In the genomic region with DNA sequence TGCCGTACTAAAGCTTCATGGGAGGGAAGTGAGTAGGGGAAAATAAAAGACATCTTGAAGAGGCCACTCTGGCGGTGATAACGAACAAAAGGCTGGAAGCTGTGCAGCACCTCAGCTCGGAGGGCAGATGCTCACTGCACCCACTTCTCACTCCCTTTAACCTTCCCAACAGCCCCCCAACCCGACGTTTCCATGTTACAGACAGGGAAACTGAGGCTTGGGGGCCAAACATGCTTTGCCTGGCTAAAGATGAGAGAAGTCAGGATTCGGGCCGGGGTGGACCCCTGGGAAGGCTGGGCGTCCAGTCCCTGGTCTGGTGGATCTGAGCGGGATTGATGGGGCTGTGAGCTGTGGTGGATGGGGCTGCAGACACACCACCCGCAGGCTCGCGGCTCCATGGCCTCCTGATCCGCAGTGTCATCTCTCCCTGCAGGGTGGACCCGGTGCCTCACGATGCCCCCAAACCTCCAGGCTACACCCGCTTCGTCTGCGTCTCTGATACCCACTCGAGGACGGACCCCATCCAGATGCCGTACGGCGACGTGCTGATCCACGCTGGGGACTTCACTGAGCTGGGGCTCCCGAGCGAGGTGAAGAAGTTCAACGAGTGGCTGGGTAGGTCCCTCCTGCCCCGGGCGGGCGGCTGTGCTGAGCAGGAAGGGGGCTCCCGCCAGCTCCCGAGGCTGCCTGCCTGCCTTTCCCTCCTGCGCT, we compare ENCODE assay signal across 21 cellular contexts. TPM values are rescaled to one million over a fixed set of nuclear protein-coding genes. Genes with fewer than 3 reads are reported as not detected.
A peak's percentile ranks its signal among the peaks of the same experiment; 100 is the strongest.
DNase-seq lines count a peak whose midpoint lies in the region; ATAC-seq and TF ChIP-seq lines count a peak whose summit lies in the region.
"Had no signal": no experiment of that assay in that cellular context is flagged by ENCODE, and none has a peak within 500 bp of the region (broad histone marks: within the 10 kb centered on the region; RNA-seq: fewer than 3 reads in every experiment).

No MANE protein-coding gene starts in this region.

- 89% methylated on average over 35 of the region's 35 CpGs for WGBS in smooth muscle cell (ENCODE audit: low lambda C conversion rate)

- CTCF ChIA-PET in activated naive CD4-positive, alpha-beta T cell treated with anti-CD3 and anti-CD28 coated beads, Interleukin-2, amount 10 ng/mL, durations not matched to agents 7 days and 5 days (lab: Charles Lee): interaction anchor here (0.6 kb wide), 1 partner anchor 37 kb away, joined by 3 read pairs; no protein-coding TSS in a partner anchor

- H2AFZ ChIP-seq in osteoblast (ENCODE audit: low read length) (no peak overlapping the region), smooth muscle cell (ENCODE audit: low read depth) (no peak overlapping the region)

- intact Hi-C loops in dorsolateral prefrontal cortex (cut with DNase I) (no loop called here), upper lobe of right lung (cut with DNase I) (no loop called here)

- H3K4me1 Mint-ChIP-seq in activated naive CD4-positive, alpha-beta T cell treated with anti-CD3 and anti-CD28 coated beads, Interleukin-2, amount 10 ng/mL, durations not matched to agents 7 days and 5 days: no peaks in the 10 kb centered on the region

- H4K20me1 ChIP-seq in osteoblast (ENCODE audit: insufficient read depth, low read length) (no peaks in the 10 kb centered on the region), smooth muscle cell (ENCODE audit: low read depth) (no peaks in the 10 kb centered on the region)

- no peak overlapping the region for H3K9ac ChIP-seq in smooth muscle cell (ENCODE audit: low read depth)

- no peaks in the 10 kb centered on the region for H3K9me3 Mint-ChIP-seq in activated naive CD4-positive, alpha-beta T cell treated with anti-CD3 and anti-CD28 coated beads, Interleukin-2, amount 10 ng/mL, durations not matched to agents 7 days and 5 days

- no peak overlapping the region for H3K4me2 ChIP-seq in osteoblast (ENCODE audit: insufficient read depth, low read length)
- H3K4me2 ChIP-seq in smooth muscle cell: no peak overlapping the region

- DNase-seq in activated naive CD4-positive, alpha-beta T cell treated with anti-CD3 and anti-CD28 coated beads, Interleukin-2, amount 10 ng/mL, durations not matched to agents 7 days and 5 days: peak; percentile 15
- DNase-seq in activated naive CD4-positive, alpha-beta T cell treated with anti-CD3 and anti-CD28 coated beads, Interleukin-2, amount 50 U/mL, for 16 hours: no peak
- DNase-seq in dorsolateral prefrontal cortex (peak in 4 of 10 donors; percentile 17 to 43 (median 32)), osteoblast (ENCODE audit: insufficient read length, low spot score, missing footprints) (peak; percentile 53), upper lobe of right lung (peak; percentile 59), smooth muscle cell (lab: John Stamatoyannopoulos, UW; ENCODE audit: unreplicated experiment) (no peak), GF-D8 (lab: John Stamatoyannopoulos, UW) (no peak)
- DNase-seq: Calu3, DMS79 treated with DMSO at 0.1 percent for 48 hours, NCI-H1092, NCI-H1417 treated with DMSO at 0.1 percent for 48 hours, NCI-H1694 treated with DMSO at 0.1 percent for 48 hours, NCI-H2081, NCI-H2171 treated with DMSO at 0.1 percent for 48 hours, NCI-H524, NCI-H748 treated with DMSO at 0.1 percent for 48 hours, SIG-M5 had no signal

- H3K4me1 ChIP-seq in osteoblast (ENCODE audit: insufficient read depth, low read length): no peaks in the 10 kb centered on the region
- no peaks in the 10 kb centered on the region for H3K4me1 ChIP-seq in upper lobe of right lung
- H3K4me1 ChIP-seq in smooth muscle cell (ENCODE audit: low read depth): no peaks in the 10 kb centered on the region

- H3K4me3 ChIP-seq in dorsolateral prefrontal cortex (peak overlapping the region in 1 of 59 donors; percentile 17), osteoblast (ENCODE audit: insufficient read depth, low read length) (no peak overlapping the region), upper lobe of right lung (no peak overlapping the region), smooth muscle cell (no peak overlapping the region)

- H3F3A ChIP-seq in smooth muscle cell (ENCODE audit: low read depth): no peaks in the 10 kb centered on the region

- no peak overlapping the region for H3K4me3 Mint-ChIP-seq in activated naive CD4-positive, alpha-beta T cell treated with anti-CD3 and anti-CD28 coated beads, Interleukin-2, amount 10 ng/mL, durations not matched to agents 7 days and 5 days

- H3K79me2 ChIP-seq in osteoblast (ENCODE audit: insufficient read depth, low read length): no peaks in the 10 kb centered on the region
- no peaks in the 10 kb centered on the region for H3K79me2 ChIP-seq in smooth muscle cell (ENCODE audit: low read depth)

- peaks cover 21% of the 10 kb centered on the region for H3K27me3 Mint-ChIP-seq in activated naive CD4-positive, alpha-beta T cell treated with anti-CD3 and anti-CD28 coated beads, Interleukin-2, amount 10 ng/mL, durations not matched to agents 7 days and 5 days

- peak overlapping the region in 31 of 59 donors; percentile 6 to 87 (median 55) for H3K27ac ChIP-seq in dorsolateral prefrontal cortex
- H3K27ac ChIP-seq in osteoblast (ENCODE audit: low read depth, low read length): no peak overlapping the region
- no peak overlapping the region for H3K27ac ChIP-seq in upper lobe of right lung
- H3K27ac ChIP-seq in smooth muscle cell (ENCODE audit: low read depth): no peak overlapping the region

- ATAC-seq in upper lobe of right lung: no peak
- ATAC-seq in GM21825 (IDR thresholded peaks at IDR 0.05; ENCODE audit: unreplicated experiment): no peak

- no peaks in the 10 kb centered on the region for H3K9me3 ChIP-seq in osteoblast (ENCODE audit: low read depth, low read length)
- no peaks in the 10 kb centered on the region for H3K9me3 ChIP-seq in upper lobe of right lung
- no peaks in the 10 kb centered on the region for H3K9me3 ChIP-seq in smooth muscle cell (replicated peaks; ENCODE audit: low read depth)

- no peaks in the 10 kb centered on the region for H3K36me3 Mint-ChIP-seq in activated naive CD4-positive, alpha-beta T cell treated with anti-CD3 and anti-CD28 coated beads, Interleukin-2, amount 10 ng/mL, durations not matched to agents 7 days and 5 days

- peaks cover 0 to 16% (median 0%) of the 10 kb centered on the region in 45 donors for H3K27me3 ChIP-seq in dorsolateral prefrontal cortex
- H3K27me3 ChIP-seq in osteoblast (ENCODE audit: insufficient read depth, low read length): no peaks in the 10 kb centered on the region
- H3K27me3 ChIP-seq in upper lobe of right lung: peaks cover 38% of the 10 kb centered on the region
- peaks cover 39% of the 10 kb centered on the region for H3K27me3 ChIP-seq in smooth muscle cell (ENCODE audit: low read depth)

- H3K36me3 ChIP-seq in osteoblast (ENCODE audit: insufficient read depth, low read length): no peaks in the 10 kb centered on the region
- no peaks in the 10 kb centered on the region for H3K36me3 ChIP-seq in upper lobe of right lung
- no peaks in the 10 kb centered on the region for H3K36me3 ChIP-seq in smooth muscle cell (ENCODE audit: low read depth)

- H3K27ac Mint-ChIP-seq in activated naive CD4-positive, alpha-beta T cell treated with anti-CD3 and anti-CD28 coated beads, Interleukin-2, amount 10 ng/mL, durations not matched to agents 7 days and 5 days: peak overlapping the region; percentile 37

- TF ChIP-seq CTCF in dorsolateral prefrontal cortex (IDR thresholded peaks at IDR 0.05 in 54 of 56, conservative IDR thresholded peaks at IDR 0.05 in 2 of 56; ENCODE audit: low read depth in 1 of 56, partially characterized antibody in 56 of 56): no peak
- no peak for TF ChIP-seq CTCF in osteoblast (IDR thresholded peaks at IDR 0.05; ENCODE audit: extremely low read depth, low read depth, low read length)
- TF ChIP-seq CTCF in upper lobe of right lung (IDR thresholded peaks at IDR 0.05): no peak
- TF ChIP-seq CTCF in smooth muscle cell (IDR thresholded peaks at IDR 0.05; ENCODE audit: borderline replicate concordance, insufficient read depth, poor library complexity, severe bottlenecking): no peak

RNA-seq across cellular contexts. Expression of a gene that starts 22.9 kb away (rescaled TPM):
- total RNA-seq in dorsolateral prefrontal cortex (100 to 1,000 TPM in 57 of 120 experiments, 10 to 100 TPM in 63; 27.7 to 144 (median 99.1) TPM), osteoblast (not detected in 2 replicates), upper lobe of right lung (not detected), smooth muscle cell (not detected in 2 replicates)
- polyA plus RNA-seq in smooth muscle cell: not detected in 2 replicates
- total RNA-seq: A172, Calu3, HT-29 had no signal
- polyA plus RNA-seq: BJ had no signal

Comparison
In these comparisons a context has a peak if more than half of its experiments do, and no peak if none do; other contexts are left out.
1. DNase-seq: peak in activated naive CD4-positive, alpha-beta T cell treated with anti-CD3 and anti-CD28 coated beads, Interleukin-2, amount 10 ng/mL, durations not matched to agents 7 days and 5 days (single experiment), osteoblast (single experiment) and upper lobe of right lung (single experiment); none in activated naive CD4-positive, alpha-beta T cell treated with anti-CD3 and anti-CD28 coated beads, Interleukin-2, amount 50 U/mL, for 16 hours (single experiment), smooth muscle cell (single experiment) and GF-D8 (single experiment).
2. H3K27ac ChIP-seq: peak in dorsolateral prefrontal cortex (31 of 59); none in osteoblast (single experiment), upper lobe of right lung (single experiment) and smooth muscle cell (single experiment).
3. RNA of a gene that starts 22.9 kb away (total RNA-seq): 27.7 to 144 TPM in dorsolateral prefrontal cortex; not detected in osteoblast, not detected in upper lobe of right lung (single experiment) and not detected in smooth muscle cell; every median in the first group is over 10 times any median in the second.